ENCODE assay signal across 17 cellular contexts in the genomic region with DNA sequence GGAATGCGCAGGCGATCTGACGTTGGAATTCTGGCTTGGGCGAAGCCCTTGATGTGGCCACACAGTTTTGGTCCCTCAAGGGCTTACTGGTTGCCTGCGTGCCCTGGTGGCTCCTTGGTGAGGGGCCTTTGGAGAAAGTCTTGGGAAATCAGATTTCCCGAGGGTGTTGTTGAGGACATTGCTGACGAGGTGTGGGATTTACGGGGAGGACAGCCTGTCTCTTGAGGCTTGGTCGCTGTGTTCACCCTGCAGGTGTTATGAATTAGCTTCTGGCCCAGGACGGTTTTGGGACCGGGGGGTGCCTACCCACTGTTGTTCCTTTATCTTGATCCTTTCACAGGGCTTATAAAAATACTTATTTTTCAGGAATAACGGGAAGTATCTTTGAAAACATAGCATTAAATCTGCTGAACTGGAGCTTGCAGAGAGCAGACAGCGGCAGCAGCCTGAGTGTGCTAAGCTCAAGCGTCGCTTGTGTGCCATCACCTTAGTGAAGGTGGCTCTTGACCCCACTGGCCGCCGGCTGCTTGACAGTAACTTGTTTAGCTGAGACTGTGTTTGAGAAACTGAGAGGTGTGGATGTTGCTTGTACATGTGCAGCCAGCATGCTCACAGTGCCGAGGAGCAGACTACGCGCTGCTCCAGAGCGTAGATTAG. TPM values are rescaled to one million over a fixed set of nuclear protein-coding genes. Genes with fewer than 3 reads are reported as not detected.
DNase-seq lines count a peak whose midpoint lies in the region; ATAC-seq and TF ChIP-seq lines count a peak whose summit lies in the region.
"Had no signal": no experiment of that assay in that cellular context is flagged by ENCODE, and none has a peak within 500 bp of the region (broad histone marks: within the 10 kb centered on the region; RNA-seq: fewer than 3 reads in every experiment).

No MANE protein-coding gene starts in this region.

- DNase-seq in activated T-cell treated with anti-CD3 and anti-CD28 coated beads, Interleukin-2, amount 50 U/mL, for 72 hours: no peak
- DNase-seq in activated T-cell treated with anti-CD3 and anti-CD28 coated beads, Interleukin-2, amount 50 U/mL, for 48 hours: no peak
- DNase-seq in HL-60 (ENCODE audit: low read depth in 1 of 2, low spot score in 1 of 2) (no peak), spleen (peak; percentile 78)
- no peak for DNase-seq in activated naive CD8-positive, alpha-beta T cell treated with anti-CD3 and anti-CD28 coated beads, Interleukin-2, amount 50 U/mL, for 24 hours
- DNase-seq: activated CD4-positive, CD25-positive, alpha-beta regulatory T cell; anterior cingulate cortex; Calu3; hippocampal formation; kidney glomerular epithelial cell; NCI-H187 treated with DMSO at 0.1 percent for 48 hours; NCI-H446; uterus had no signal

- no peaks in the 10 kb centered on the region for H3K27me3 Mint-ChIP-seq in activated T-cell treated with anti-CD3 and anti-CD28 coated beads, Interleukin-2, amount 50 U/mL, for 72 hours (ENCODE audit: low read depth)
- peaks cover 1% of the 10 kb centered on the region for H3K27me3 Mint-ChIP-seq in activated naive CD8-positive, alpha-beta T cell treated with anti-CD3 and anti-CD28 coated beads, Interleukin-2, amount 50 U/mL, for 24 hours

- peaks cover 24 to 80% (median 55%) of the 10 kb centered on the region in 6 donors for H3K4me1 ChIP-seq in spleen

- H3K4me1 Mint-ChIP-seq in activated T-cell treated with anti-CD3 and anti-CD28 coated beads, Interleukin-2, amount 50 U/mL, for 72 hours (ENCODE audit: low read depth): peaks cover 68% of the 10 kb centered on the region
- H3K4me1 Mint-ChIP-seq in activated naive CD8-positive, alpha-beta T cell treated with anti-CD3 and anti-CD28 coated beads, Interleukin-2, amount 50 U/mL, for 24 hours: peaks cover 72% of the 10 kb centered on the region

- H3K36me3 ChIP-seq in spleen: peaks cover 0 to 41% (median 2%) of the 10 kb centered on the region in 6 donors
- H3K36me3 ChIP-seq: uterus had no signal

- ATAC-seq in activated T-cell treated with anti-CD3 and anti-CD28 coated beads, Interleukin-2, amount 50 U/mL, for 72 hours (replicated peaks in 1 of 2): no peak
- no peak for ATAC-seq in activated naive CD8-positive, alpha-beta T cell treated with anti-CD3 and anti-CD28 coated beads, Interleukin-2, amount 50 U/mL, for 24 hours
- ATAC-seq in HG03520 (IDR thresholded peaks at IDR 0.05; ENCODE audit: unreplicated experiment) (no peak), GM19324 (IDR thresholded peaks at IDR 0.05; ENCODE audit: low FRiP score, unreplicated experiment) (no peak), HG03469 (IDR thresholded peaks at IDR 0.05; ENCODE audit: unreplicated experiment) (no peak)

- H3K36me3 Mint-ChIP-seq in activated T-cell treated with anti-CD3 and anti-CD28 coated beads, Interleukin-2, amount 50 U/mL, for 72 hours (ENCODE audit: insufficient read depth in 2 of 2): peaks cover 7 to 24% of the 10 kb centered on the region in 2 donors
- H3K36me3 Mint-ChIP-seq in activated naive CD8-positive, alpha-beta T cell treated with anti-CD3 and anti-CD28 coated beads, Interleukin-2, amount 50 U/mL, for 24 hours (ENCODE audit: low read depth): peaks cover 35% of the 10 kb centered on the region
- H3K36me3 Mint-ChIP-seq: mesothelial cell of epicardium had no signal

- no peak for TF ChIP-seq CTCF in HL-60 (IDR thresholded peaks at IDR 0.05; ENCODE audit: insufficient read depth, low read length)
- TF ChIP-seq CTCF in spleen (IDR thresholded peaks at IDR 0.05 in 8 of 11, conservative IDR thresholded peaks at IDR 0.05 in 3 of 11): no peak

- 82 to 89% (median 84%) methylated on average over 19 to 21 of the region's 21 CpGs for WGBS in spleen, 5 donors

- no peaks in the 10 kb centered on the region for H3K9me3 Mint-ChIP-seq in activated T-cell treated with anti-CD3 and anti-CD28 coated beads, Interleukin-2, amount 50 U/mL, for 72 hours
- no peaks in the 10 kb centered on the region for H3K9me3 Mint-ChIP-seq in activated naive CD8-positive, alpha-beta T cell treated with anti-CD3 and anti-CD28 coated beads, Interleukin-2, amount 50 U/mL, for 24 hours
- H3K9me3 Mint-ChIP-seq: mesothelial cell of epicardium had no signal

- no peak for TF ChIP-seq POLR2A in spleen (IDR thresholded peaks at IDR 0.05)

- H3K4me3 Mint-ChIP-seq in activated T-cell treated with anti-CD3 and anti-CD28 coated beads, Interleukin-2, amount 50 U/mL, for 72 hours: peak overlapping the region; percentile 91
- H3K4me3 Mint-ChIP-seq in activated naive CD8-positive, alpha-beta T cell treated with anti-CD3 and anti-CD28 coated beads, Interleukin-2, amount 50 U/mL, for 24 hours: peak overlapping the region; percentile 97
- H3K4me3 Mint-ChIP-seq: mesothelial cell of epicardium had no signal

- H3K9me3 ChIP-seq in spleen: no peaks in the 10 kb centered on the region
- H3K9me3 ChIP-seq: uterus had no signal

- H3K27ac Mint-ChIP-seq in activated T-cell treated with anti-CD3 and anti-CD28 coated beads, Interleukin-2, amount 50 U/mL, for 72 hours: peak overlapping the region; percentile 97
- peak overlapping the region; percentile 92 for H3K27ac Mint-ChIP-seq in activated naive CD8-positive, alpha-beta T cell treated with anti-CD3 and anti-CD28 coated beads, Interleukin-2, amount 50 U/mL, for 24 hours
- H3K27ac Mint-ChIP-seq: mesothelial cell of epicardium had no signal

- H3K27me3 ChIP-seq in HL-60 (ENCODE audit: insufficient read depth, poor library complexity, severe bottlenecking) (no peaks in the 10 kb centered on the region), spleen (replicated peaks in 1 of 7) (no peaks in the 10 kb centered on the region)
- H3K27me3 ChIP-seq: uterus had no signal

- intact Hi-C loops in spleen (cut with DNase I; ENCODE audit: low total_unique reads): loop anchor here (10.0 kb wide), 1 partner anchor 261 kb away; no protein-coding TSS in a partner anchor

- H3K27ac ChIP-seq in HL-60 (replicated peaks): peak overlapping the region; percentile 65
- peak overlapping the region in 4 of 8 donors; percentile 31 to 99 (median 70) for H3K27ac ChIP-seq in spleen
- H3K27ac ChIP-seq: uterus had no signal

- H3K4me3 ChIP-seq in HL-60 (replicated peaks; ENCODE audit: insufficient read depth, low read length): no peak overlapping the region
- H3K4me3 ChIP-seq in spleen: no peak overlapping the region
- H3K4me3 ChIP-seq: uterus had no signal

RNA-seq across cellular contexts. Expression of a gene that starts 4.2 kb away (rescaled TPM):
- 100 to 1,000 TPM in 1 of 2 donors, 10 to 100 TPM in 1; 30.1 to 103 TPM for total RNA-seq in activated T-cell treated with anti-CD3 and anti-CD28 coated beads, Interleukin-2, amount 50 U/mL, for 72 hours
- total RNA-seq in spleen: 10 to 100 TPM; 24.5 to 54.6 (median 30.5) TPM
- polyA plus RNA-seq in spleen: 10 to 100 TPM; 13.6 to 20.8 (median 18.0) TPM
